ENCODE assay signal across 13 cellular contexts in the genomic region with DNA sequence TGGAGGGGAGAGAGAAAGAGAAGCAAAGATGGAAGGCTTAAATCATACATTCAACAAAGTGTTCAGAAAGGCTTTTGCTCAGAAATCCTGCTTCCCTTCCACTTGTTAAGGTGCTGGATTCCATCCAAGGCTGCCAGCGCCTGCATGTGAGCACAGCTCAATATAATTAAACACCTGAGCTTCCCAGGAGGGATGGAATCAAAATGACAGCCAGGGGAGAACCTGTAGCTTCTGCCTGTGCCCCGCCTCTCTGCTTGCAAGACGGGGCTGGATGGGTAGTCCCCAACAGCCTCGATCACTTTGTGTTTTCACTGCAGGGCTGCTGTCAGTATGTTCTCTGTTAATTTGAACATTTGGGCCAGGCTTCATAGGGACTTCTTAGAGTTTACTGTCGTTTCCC.
"Had no signal": no experiment of that assay in that cellular context is flagged by ENCODE, and none has a peak within 500 bp of the region (broad histone marks: within the 10 kb centered on the region; RNA-seq: fewer than 3 reads in every experiment).

No MANE protein-coding gene starts in this region.

- H3K27me3 ChIP-seq: thyroid gland had no signal

- H3K4me3 Mint-ChIP-seq: activated CD4-positive, alpha-beta memory T cell treated with anti-CD3 and anti-CD28 coated beads for 36 hours; activated naive CD8-positive, alpha-beta T cell; activated T-cell treated with anti-CD3 and anti-CD28 coated beads, Interleukin-2, amount 50 U/mL, for 4 hours had no signal

- H3K36me3 ChIP-seq: lower lobe of right lung, thyroid gland had no signal

- H3K27ac ChIP-seq: foreskin keratinocyte, lower lobe of right lung, parathyroid adenoma, thyroid gland had no signal

- H3K36me3 Mint-ChIP-seq: activated CD4-positive, alpha-beta memory T cell treated with anti-CD3 and anti-CD28 coated beads for 36 hours; activated naive CD8-positive, alpha-beta T cell had no signal

- DNase-seq: activated CD4-positive, alpha-beta memory T cell treated with anti-CD3 and anti-CD28 coated beads for 36 hours; activated CD4-positive, alpha-beta T cell treated with anti-CD3 and anti-CD28 coated beads for 1 hour; activated gamma-delta T cell; activated T-cell treated with anti-CD3 and anti-CD28 coated beads, Interleukin-2, amount 50 U/mL, for 4 hours; foreskin keratinocyte; left cardiac atrium; lower lobe of right lung; midbrain; retina; small intestine; thyroid gland had no signal

- H3K4me1 ChIP-seq: foreskin keratinocyte, lower lobe of right lung, parathyroid adenoma, thyroid gland had no signal

- ATAC-seq: activated T-cell treated with anti-CD3 and anti-CD28 coated beads, Interleukin-2, amount 50 U/mL, for 4 hours; foreskin keratinocyte; left cardiac atrium; lower lobe of right lung had no signal

- H3K4me3 ChIP-seq: lower lobe of right lung, thyroid gland had no signal

- H3K27ac Mint-ChIP-seq: activated CD4-positive, alpha-beta memory T cell treated with anti-CD3 and anti-CD28 coated beads for 36 hours; activated naive CD8-positive, alpha-beta T cell had no signal

- H3K9me3 Mint-ChIP-seq: activated CD4-positive, alpha-beta memory T cell treated with anti-CD3 and anti-CD28 coated beads for 36 hours; activated T-cell treated with anti-CD3 and anti-CD28 coated beads, Interleukin-2, amount 50 U/mL, for 4 hours had no signal

- H3K9me3 ChIP-seq: lower lobe of right lung, thyroid gland had no signal
